Comparison of ENCODE assay signal across 8 cellular contexts in genomic region chr1:35269190-35269988, GRCh38. TPM values are rescaled to one million over a fixed set of nuclear protein-coding genes. Genes with fewer than 3 reads are reported as not detected.
DNase-seq lines count a peak whose midpoint lies in the region; ATAC-seq and TF ChIP-seq lines count a peak whose summit lies in the region.

No MANE protein-coding gene starts in this region.

- peaks cover 11% of the 10 kb centered on the region for H3K36me3 Mint-ChIP-seq in activated T-helper 1 cell treated with anti-CD3 and anti-CD28 coated beads, Interleukin-12 subunit alpha, Interleukin-12 subunit beta, Interleukin-2, Interleukin-4 antibody, amounts not matched to agents 30 ng/mL and 10 ng/mL and 1 ng/mL, durations not matched to agents 14 hours and 24 hours and 36 hours (ENCODE audit: low read depth)

- peaks cover 0 to 27% of the 10 kb centered on the region in 2 experiments; a peak in 2 of 3 replicates for H3K36me3 ChIP-seq in HEK293 (ENCODE audit: control insufficient read depth in 2 of 2, insufficient read depth in 1 of 2, low read length in 2 of 2)
- no peaks in the 10 kb centered on the region for H3K36me3 ChIP-seq in iPS-18a (ENCODE audit: control insufficient read depth, low read depth, low read length)

- H3K27me3 ChIP-seq in iPS-18a (ENCODE audit: control insufficient read depth, insufficient read depth, low read length), result no peaks in the 10 kb centered on the region

- TF ChIP-seq CTCF in C4-2B (conservative IDR thresholded peaks at IDR 0.05) (no peak), HEK293 (tag by site-specific recombination; IDR thresholded peaks at IDR 0.05) (no peak)

- peak overlapping the region; percentile 87 for H3K9ac ChIP-seq in iPS-18a (ENCODE audit: low read length)

- H3K4me1 ChIP-seq in HEK293 (ENCODE audit: control insufficient read depth, insufficient read depth, low read length) (no peaks in the 10 kb centered on the region), iPS-18a (ENCODE audit: control insufficient read depth, low read depth, low read length) (peaks cover 11% of the 10 kb centered on the region)

- CTCF ChIA-PET in HEK293 (lab: Yijun Ruan, JAX), result interaction anchor here (1.0 kb wide), 1 partner anchor 79 kb away, joined by 3 read pairs; no protein-coding TSS in a partner anchor

- peak overlapping the region; percentile 85 for H3K4me3 Mint-ChIP-seq in activated T-helper 1 cell treated with anti-CD3 and anti-CD28 coated beads, Interleukin-12 subunit alpha, Interleukin-12 subunit beta, Interleukin-2, Interleukin-4 antibody, amounts not matched to agents 30 ng/mL and 10 ng/mL and 1 ng/mL, durations not matched to agents 14 hours and 24 hours and 36 hours

- H3K4me3 ChIP-seq in HEK293 (ENCODE audit: low read depth, low read length) (peak overlapping the region; percentile 95), iPS-18a (ENCODE audit: low read length) (peak overlapping the region; percentile 89)

- H3K9me3 Mint-ChIP-seq in activated T-helper 1 cell treated with anti-CD3 and anti-CD28 coated beads, Interleukin-12 subunit alpha, Interleukin-12 subunit beta, Interleukin-2, Interleukin-4 antibody, amounts not matched to agents 30 ng/mL and 10 ng/mL and 1 ng/mL, durations not matched to agents 14 hours and 24 hours and 36 hours, result peaks cover 4% of the 10 kb centered on the region

- H3K4me1 Mint-ChIP-seq in activated T-helper 1 cell treated with anti-CD3 and anti-CD28 coated beads, Interleukin-12 subunit alpha, Interleukin-12 subunit beta, Interleukin-2, Interleukin-4 antibody, amounts not matched to agents 30 ng/mL and 10 ng/mL and 1 ng/mL, durations not matched to agents 14 hours and 24 hours and 36 hours (ENCODE audit: low read depth), result peaks cover 38% of the 10 kb centered on the region

- H3K9me3 ChIP-seq in HEK293 (ENCODE audit: control insufficient read depth, insufficient read depth, low read depth, low read length) (no peaks in the 10 kb centered on the region), iPS-18a (ENCODE audit: control insufficient read depth, low read depth, low read length) (no peaks in the 10 kb centered on the region)

- H3K27ac ChIP-seq in C4-2B (peak overlapping the region; percentile 98), HEK293 (ENCODE audit: extremely low read depth, low read depth, low read length) (peak overlapping the region; percentile 87), iPS-18a (ENCODE audit: low read length) (no peak overlapping the region)

- no peak for DNase-seq in activated T-helper 1 cell treated with anti-CD3 and anti-CD28 coated beads, Interleukin-12 subunit alpha, Interleukin-12 subunit beta, Interleukin-2, Interleukin-4 antibody, amounts not matched to agents 30 ng/mL and 10 ng/mL and 1 ng/mL, durations not matched to agents 14 hours and 24 hours and 36 hours (ENCODE audit: low spot score)
- peak; percentile 12 for DNase-seq in stimulated activated naive CD8-positive, alpha-beta T cell treated with anti-CD3 and anti-CD28 coated beads, Interleukin-15, Interleukin-2, amounts not matched to agents 100 U/mL and 50 U/mL, for 24 hours

- POLR2A ChIA-PET in HEK293 (lab: Yijun Ruan, JAX), result interaction anchor here (0.7 to 1.3 kb wide), 2 partner anchors 76 to 500 kb away, joined by 4 to 5 read pairs; partner anchors contain the start of genes CLSPN and SFPQ

- no peaks in the 10 kb centered on the region for H3K27me3 Mint-ChIP-seq in activated T-helper 1 cell treated with anti-CD3 and anti-CD28 coated beads, Interleukin-12 subunit alpha, Interleukin-12 subunit beta, Interleukin-2, Interleukin-4 antibody, amounts not matched to agents 30 ng/mL and 10 ng/mL and 1 ng/mL, durations not matched to agents 14 hours and 24 hours and 36 hours (ENCODE audit: insufficient read depth)

- peak overlapping the region; percentile 78 for H3K27ac Mint-ChIP-seq in activated T-helper 1 cell treated with anti-CD3 and anti-CD28 coated beads, Interleukin-12 subunit alpha, Interleukin-12 subunit beta, Interleukin-2, Interleukin-4 antibody, amounts not matched to agents 30 ng/mL and 10 ng/mL and 1 ng/mL, durations not matched to agents 14 hours and 24 hours and 36 hours

- ATAC-seq in stimulated activated naive CD8-positive, alpha-beta T cell treated with anti-CD3 and anti-CD28 coated beads, Interleukin-15, Interleukin-2, amounts not matched to agents 100 U/mL and 50 U/mL, for 24 hours, result no peak
- ATAC-seq in HG02623 (IDR thresholded peaks at IDR 0.05; ENCODE audit: unreplicated experiment), result no peak
- no peak for ATAC-seq in GM18502 (IDR thresholded peaks at IDR 0.05; ENCODE audit: poor library complexity, unreplicated experiment)
- ATAC-seq in GM18909 (IDR thresholded peaks at IDR 0.05; ENCODE audit: poor library complexity, unreplicated experiment), result no peak

- intact Hi-C loops in activated T-helper 1 cell treated with anti-CD3 and anti-CD28 coated beads, Interleukin-12 subunit alpha, Interleukin-12 subunit beta, Interleukin-2, Interleukin-4 antibody, amounts not matched to agents 30 ng/mL and 10 ng/mL and 1 ng/mL, durations not matched to agents 14 hours and 24 hours and 36 hours (cut with micrococcal nuclease), result loop anchor here (2.0 to 5.0 kb wide), 3 partner anchors 373 to 663 kb away; partner anchors contain the start of genes AGO3 and SMIM12

TF ChIP-seq in HEK293, 187 proteins besides CTCF, POLR2A, EP300 and RAD21:
- peak; percentile 61 for TF ChIP-seq ZNF398 (tag by site-specific recombination; IDR thresholded peaks at IDR 0.05)
- TF ChIP-seq ZNF354C (tag by site-specific recombination; IDR thresholded peaks at IDR 0.05; ENCODE audit: borderline replicate concordance, low read depth), result no peak
- no peak for TF ChIP-seq ZNF174 (tag by site-specific recombination; IDR thresholded peaks at IDR 0.05)
- peak; percentile 53; the same call in 1 of the 2 replicates for TF ChIP-seq PRDM1 (tag by site-specific recombination; IDR thresholded peaks at IDR 0.05)
- TF ChIP-seq SETDB1 (IDR thresholded peaks at IDR 0.05; ENCODE audit: insufficient read length, low read length), result no peak
- peak; percentile 32; the same call in 1 of the 2 replicates for TF ChIP-seq PRDM10 (tag by site-specific recombination; IDR thresholded peaks at IDR 0.05)

RNA-seq across cellular contexts. Expression of gene ZMYM4, which starts 0.9 kb away (rescaled TPM):
- 25.1 and 33.0 TPM in 2 replicates for total RNA-seq in activated T-helper 1 cell treated with anti-CD3 and anti-CD28 coated beads, Interleukin-12 subunit alpha, Interleukin-12 subunit beta, Interleukin-2, Interleukin-4 antibody, amounts not matched to agents 30 ng/mL and 10 ng/mL and 1 ng/mL, durations not matched to agents 14 hours and 24 hours and 36 hours
